In the genomic region with DNA sequence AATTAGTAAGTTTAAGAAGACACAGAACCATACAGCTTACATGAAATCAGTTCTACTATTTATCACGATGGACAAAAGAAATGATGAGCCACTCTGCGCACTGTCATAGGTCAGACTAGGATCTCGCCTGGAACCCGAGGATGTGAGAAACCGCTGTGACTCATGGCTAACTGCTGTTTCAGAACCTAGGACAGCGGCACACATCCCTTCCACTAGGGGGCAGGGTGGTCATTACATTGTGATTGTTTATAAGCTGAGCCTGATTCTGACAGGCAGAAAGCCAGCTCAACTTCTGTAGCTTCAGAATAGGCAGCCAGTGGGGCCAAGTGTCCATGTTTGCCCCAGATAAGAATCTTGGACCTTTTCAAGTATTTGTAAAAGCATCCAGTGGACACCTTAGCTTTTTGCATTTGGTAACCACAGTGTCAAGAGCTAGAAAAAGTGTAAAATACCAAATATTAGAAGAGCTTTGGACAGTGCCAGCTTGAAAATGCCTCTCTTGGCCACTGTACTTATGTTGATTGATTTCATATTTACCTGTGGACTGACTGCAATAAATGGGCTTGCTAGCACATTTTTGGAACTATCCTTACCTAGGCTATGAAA, we compare ENCODE assay signal across 9 cellular contexts.
A peak's percentile ranks its signal among the peaks of the same experiment; 100 is the strongest.
DNase-seq lines count a peak whose midpoint lies in the region; ATAC-seq, FAIRE-seq and TF ChIP-seq lines count a peak whose summit lies in the region.
"Had no signal": no experiment of that assay in that cellular context is flagged by ENCODE, and none has a peak within 500 bp of the region (broad histone marks: within the 10 kb centered on the region; RNA-seq: fewer than 3 reads in every experiment).

No MANE protein-coding gene starts in this region.

- H3K27ac Mint-ChIP-seq in T-helper 2 cell treated with Interferon-gamma antibody and Interleukin-4, amounts not matched to agents 5 μg/mL and 100 μg/mL, for 36 hours, result no peak overlapping the region
- H3K27ac Mint-ChIP-seq in astrocyte (ENCODE audit: unreplicated experiment), result no peak overlapping the region

- H3K27ac ChIP-seq in astrocyte (ENCODE audit: low read depth, low read length), result no peak overlapping the region
- no peak overlapping the region for H3K27ac ChIP-seq in hepatocyte
- H3K27ac ChIP-seq in small intestine (ENCODE audit: low read depth in 1 of 2, low read length in 1 of 2), result no peak overlapping the region
- H3K27ac ChIP-seq: BLaER1 had no signal

- no peaks in the 10 kb centered on the region for H3K36me3 ChIP-seq in astrocyte (ENCODE audit: insufficient read depth, low read length)
- H3K36me3 ChIP-seq in hepatocyte (replicated peaks; ENCODE audit: insufficient read depth, low read depth), result no peaks in the 10 kb centered on the region
- no peaks in the 10 kb centered on the region for H3K36me3 ChIP-seq in small intestine (ENCODE audit: control insufficient read depth in 2 of 2, insufficient read depth in 2 of 2, low read length in 2 of 2)
- H3K36me3 ChIP-seq: BLaER1 had no signal

- 8% methylated on average over 6 of the region's 6 CpGs for WGBS in hepatocyte (ENCODE audit: low lambda C conversion rate, missing lambda C conversion rate)
- WGBS in small intestine, 3 donors, result 3 to 6% (median 6%) methylated on average over 6 of the region's 6 CpGs

- no peaks in the 10 kb centered on the region for H3K4me1 ChIP-seq in astrocyte (ENCODE audit: insufficient read depth, low read length)
- no peaks in the 10 kb centered on the region for H3K4me1 ChIP-seq in hepatocyte (ENCODE audit: insufficient read depth)
- no peaks in the 10 kb centered on the region for H3K4me1 ChIP-seq in small intestine (ENCODE audit: control insufficient read depth in 2 of 2, insufficient read depth in 1 of 2, low read depth in 1 of 2, low read length in 1 of 2)
- H3K4me1 ChIP-seq: BLaER1 had no signal

- H3K4me2 ChIP-seq in astrocyte (ENCODE audit: low read length), result no peak overlapping the region
- H3K4me2 ChIP-seq in hepatocyte, result no peak overlapping the region
- H3K4me2 ChIP-seq: BLaER1 had no signal

- H3K79me2 ChIP-seq in astrocyte (ENCODE audit: insufficient read depth, low read length), result no peaks in the 10 kb centered on the region
- H3K79me2 ChIP-seq in hepatocyte, result no peaks in the 10 kb centered on the region

- H3K4me3 ChIP-seq in astrocyte (ENCODE audit: insufficient read depth, low read depth, low read length), result no peak overlapping the region
- H3K4me3 ChIP-seq in hepatocyte, result no peak overlapping the region
- H3K4me3 ChIP-seq in small intestine (ENCODE audit: low read depth in 1 of 2, low read length in 2 of 2), result no peak overlapping the region
- H3K4me3 ChIP-seq: BLaER1 had no signal

- peaks cover 4% of the 10 kb centered on the region for H3K27me3 Mint-ChIP-seq in T-helper 2 cell treated with Interferon-gamma antibody and Interleukin-4, amounts not matched to agents 5 μg/mL and 100 μg/mL, for 36 hours (ENCODE audit: low read depth)
- H3K27me3 Mint-ChIP-seq in astrocyte (ENCODE audit: low read depth, unreplicated experiment), result peaks cover 1% of the 10 kb centered on the region

- H4K20me1 ChIP-seq in astrocyte (ENCODE audit: insufficient read depth, low read length), result no peaks in the 10 kb centered on the region
- H4K20me1 ChIP-seq in hepatocyte (ENCODE audit: insufficient read depth, poor library complexity, severe bottlenecking), result no peaks in the 10 kb centered on the region
- H4K20me1 ChIP-seq: BLaER1 had no signal

- no peaks in the 10 kb centered on the region for H3K9me3 ChIP-seq in astrocyte (ENCODE audit: insufficient read depth, low read depth, low read length)
- no peaks in the 10 kb centered on the region for H3K9me3 ChIP-seq in hepatocyte (ENCODE audit: low read depth)
- H3K9me3 ChIP-seq in small intestine (ENCODE audit: control insufficient read depth, low read depth), result no peaks in the 10 kb centered on the region
- H3K9me3 ChIP-seq: BLaER1 had no signal

- no peaks in the 10 kb centered on the region for H3K9me3 Mint-ChIP-seq in T-helper 2 cell treated with Interferon-gamma antibody and Interleukin-4, amounts not matched to agents 5 μg/mL and 100 μg/mL, for 36 hours
- H3K9me3 Mint-ChIP-seq in astrocyte (ENCODE audit: unreplicated experiment), result no peaks in the 10 kb centered on the region

- no peak overlapping the region for H3K9ac ChIP-seq in astrocyte (ENCODE audit: low read length)
- H3K9ac ChIP-seq: BLaER1 had no signal

- peak; percentile 81 for FAIRE-seq in astrocyte (lab: Jason Lieb, UNC)
- no peak for FAIRE-seq in small intestine (lab: Jason Lieb, UNC)

- H3K4me1 Mint-ChIP-seq in T-helper 2 cell treated with Interferon-gamma antibody and Interleukin-4, amounts not matched to agents 5 μg/mL and 100 μg/mL, for 36 hours (ENCODE audit: low read depth), result peaks cover 3% of the 10 kb centered on the region
- H3K4me1 Mint-ChIP-seq in astrocyte (ENCODE audit: low read depth, unreplicated experiment), result peaks cover 3% of the 10 kb centered on the region

- H3K27me3 ChIP-seq in astrocyte (ENCODE audit: insufficient read depth, low read length), result no peaks in the 10 kb centered on the region
- no peaks in the 10 kb centered on the region for H3K27me3 ChIP-seq in hepatocyte
- no peaks in the 10 kb centered on the region for H3K27me3 ChIP-seq in small intestine (ENCODE audit: control insufficient read depth in 2 of 2, insufficient read depth in 2 of 2, low read length in 2 of 2)
- H3K27me3 ChIP-seq: BLaER1 had no signal

- peak; percentile 71 for DNase-seq in NCI-H1436 (lab: John Stamatoyannopoulos, UW)
- DNase-seq in NCI-H1436 treated with DMSO at 0.1 percent for 48 hours (lab: John Stamatoyannopoulos, UW), result no peak
- DNase-seq in NCI-H128 (lab: John Stamatoyannopoulos, UW; ENCODE audit: unreplicated experiment), result peak; percentile 49
- peak; percentile 79 for DNase-seq in T-helper 2 cell treated with Interferon-gamma antibody and Interleukin-4, amounts not matched to agents 5 μg/mL and 100 μg/mL, for 36 hours (ENCODE audit: low spot score)
- peak; percentile 55 for DNase-seq in astrocyte (ENCODE audit: low read depth)
- DNase-seq in hepatocyte (ENCODE audit: low spot score), result peak; percentile 91
- DNase-seq in small intestine, result peak; percentile 81

- H2AFZ ChIP-seq in astrocyte (ENCODE audit: low read depth, low read length) (no peak overlapping the region), hepatocyte (no peak overlapping the region)

- no peaks in the 10 kb centered on the region for H3K36me3 Mint-ChIP-seq in T-helper 2 cell treated with Interferon-gamma antibody and Interleukin-4, amounts not matched to agents 5 μg/mL and 100 μg/mL, for 36 hours (ENCODE audit: low read depth)
- H3K36me3 Mint-ChIP-seq in astrocyte (ENCODE audit: low read depth, unreplicated experiment), result no peaks in the 10 kb centered on the region

- ATAC-seq in HG02798 (IDR thresholded peaks at IDR 0.05; ENCODE audit: poor library complexity, unreplicated experiment), result peak; percentile 98

- H3K4me3 Mint-ChIP-seq in T-helper 2 cell treated with Interferon-gamma antibody and Interleukin-4, amounts not matched to agents 5 μg/mL and 100 μg/mL, for 36 hours, result no peak overlapping the region
- no peak overlapping the region for H3K4me3 Mint-ChIP-seq in astrocyte (ENCODE audit: unreplicated experiment)

- H3K9me2 ChIP-seq in hepatocyte (replicated peaks; ENCODE audit: insufficient read depth), result no peaks in the 10 kb centered on the region

- TF ChIP-seq CTCF in astrocyte (IDR thresholded peaks at IDR 0.05; ENCODE audit: insufficient read depth, low read depth, low read length), result peak; percentile 99
- peak; percentile 98 for TF ChIP-seq CTCF in hepatocyte (IDR thresholded peaks at IDR 0.05; ENCODE audit: poor library complexity)
